21 cellular contexts compared by ENCODE assay signal in the genomic region with DNA sequence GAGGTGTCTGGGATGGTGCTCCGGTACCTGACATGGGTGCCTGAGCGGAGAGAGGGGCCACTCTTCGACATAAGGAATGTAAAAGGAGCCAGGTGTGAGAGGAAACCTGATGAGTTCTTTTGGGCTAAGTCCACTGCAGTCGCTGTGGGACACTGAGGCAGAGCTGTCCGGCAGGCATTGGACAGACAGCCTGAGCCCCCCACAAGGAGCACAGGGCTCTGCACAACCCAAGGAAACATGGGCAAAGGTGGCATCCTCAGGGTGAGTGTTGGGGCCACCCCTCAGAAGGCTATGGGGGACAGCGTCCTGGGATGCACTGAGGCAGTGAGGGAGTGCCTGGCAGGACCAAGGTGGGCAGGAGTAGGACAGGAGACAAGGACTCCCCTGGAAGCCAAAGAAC. TPM values are rescaled to one million over a fixed set of nuclear protein-coding genes. Genes with fewer than 3 reads are reported as not detected.
DNase-seq lines count a peak whose midpoint lies in the region; ATAC-seq and TF ChIP-seq lines count a peak whose summit lies in the region.
"Had no signal": no experiment of that assay in that cellular context is flagged by ENCODE, and none has a peak within 500 bp of the region (broad histone marks: within the 10 kb centered on the region; RNA-seq: fewer than 3 reads in every experiment).

No MANE protein-coding gene starts in this region.

- no peak overlapping the region for H4K91ac ChIP-seq in H9 (ENCODE audit: insufficient read length, low read depth, low read length)

- H3K27me3 Mint-ChIP-seq in H9 (ENCODE audit: low read depth) (peaks cover under 1% of the 10 kb centered on the region; the same call in 1 of the 2 replicates), nephron (ENCODE audit: low read depth) (no peaks in the 10 kb centered on the region)
- peaks cover 68% of the 10 kb centered on the region for H3K27me3 Mint-ChIP-seq in stimulated activated memory B cell treated with anti-CD40 and anti-IgM and Interleukin-4, amounts not matched to agents 10 μg/mL and 1 μg/mL and 100 μg/mL, for 72 hours

- no peak overlapping the region for H3T11ph ChIP-seq in H9 (ENCODE audit: low read length)

- no CpG with 5 or more reads among the region's 6 CpGs for WGBS in H9 (ENCODE audit: extremely low coverage, insufficient read length, low lambda C conversion rate)

- no peak overlapping the region for H2BK15ac ChIP-seq in H9 (ENCODE audit: low read depth, low read length)

- no peak overlapping the region for H3K9ac ChIP-seq in H9 (ENCODE audit: extremely low read depth, insufficient read length, low read length)
- H3K9ac ChIP-seq: BLaER1, GM23248 had no signal

- H3K9me3 Mint-ChIP-seq in H9 (no peaks in the 10 kb centered on the region), nephron (no peaks in the 10 kb centered on the region)
- no peaks in the 10 kb centered on the region for H3K9me3 Mint-ChIP-seq in stimulated activated memory B cell treated with anti-CD40 and anti-IgM and Interleukin-4, amounts not matched to agents 10 μg/mL and 1 μg/mL and 100 μg/mL, for 72 hours
- H3K9me3 Mint-ChIP-seq: CD8-positive, alpha-beta T cell had no signal

- no peak overlapping the region for H3K23ac ChIP-seq in H9 (ENCODE audit: insufficient read length, low read depth, low read length)

- H3K4me1 Mint-ChIP-seq in H9 (peaks cover 31 to 45% of the 10 kb centered on the region in 2 experiments), nephron (peaks cover 79% of the 10 kb centered on the region)
- H3K4me1 Mint-ChIP-seq in stimulated activated memory B cell treated with anti-CD40 and anti-IgM and Interleukin-4, amounts not matched to agents 10 μg/mL and 1 μg/mL and 100 μg/mL, for 72 hours, result no peaks in the 10 kb centered on the region

- H3K27ac Mint-ChIP-seq in H9, result no peak overlapping the region; a peak in 1 of 7 replicates
- peak overlapping the region; percentile 53 to 81 (median 73) for H3K27ac Mint-ChIP-seq in nephron
- no peak overlapping the region for H3K27ac Mint-ChIP-seq in stimulated activated memory B cell treated with anti-CD40 and anti-IgM and Interleukin-4, amounts not matched to agents 10 μg/mL and 1 μg/mL and 100 μg/mL, for 72 hours
- H3K27ac Mint-ChIP-seq: CD8-positive, alpha-beta T cell had no signal

- no peaks in the 10 kb centered on the region for H4K20me1 ChIP-seq in H9 (ENCODE audit: control insufficient read depth, insufficient read depth, insufficient read length)

- H3K27ac ChIP-seq in H9 (ENCODE audit: insufficient read length, low read depth, low read length), result no peak overlapping the region
- H3K27ac ChIP-seq in coronary artery, result no peak overlapping the region
- H3K27ac ChIP-seq: A549, BLaER1, GM23248, Peyer's patch had no signal

- H3K4me3 ChIP-seq in coronary artery (no peak overlapping the region), H7 (ENCODE audit: insufficient read depth, low read depth, low read length) (no peak overlapping the region)
- H3K4me3 ChIP-seq: A549, BLaER1, GM12878, GM23248, K562, Peyer's patch had no signal

- no peak overlapping the region for H3K14ac ChIP-seq in H9 (ENCODE audit: insufficient read depth, low read length)

- H4K8ac ChIP-seq in H9 (replicated peaks; ENCODE audit: insufficient read length, low read depth, low read length), result no peak overlapping the region

- H2AFZ ChIP-seq in H9 (ENCODE audit: low read length), result no peak overlapping the region
- H2AFZ ChIP-seq: GM23248 had no signal

- no peak overlapping the region for H3K4me2 ChIP-seq in H9 (ENCODE audit: insufficient read depth, insufficient read length, low read length)
- H3K4me2 ChIP-seq: A549, BLaER1 had no signal

- no peak overlapping the region for H4K5ac ChIP-seq in H9 (ENCODE audit: insufficient read length, low read depth, low read length)

- H3K56ac ChIP-seq in H9 (ENCODE audit: insufficient read length, low read depth, low read length), result no peak overlapping the region

- no peak overlapping the region for H2AK5ac ChIP-seq in H9 (ENCODE audit: insufficient read length, low read length)

- no peaks in the 10 kb centered on the region for H3K36me3 ChIP-seq in H7 (replicated peaks; ENCODE audit: control insufficient read depth, insufficient read depth, low read length)
- H3K36me3 ChIP-seq: BLaER1 had no signal

- H3K36me3 Mint-ChIP-seq in H9 (ENCODE audit: insufficient read depth in 1 of 3, low read depth in 3 of 3) (no peaks in the 10 kb centered on the region; a peak in 1 of 7 replicates), nephron (ENCODE audit: low read depth) (peaks cover 12% of the 10 kb centered on the region)
- H3K36me3 Mint-ChIP-seq in stimulated activated memory B cell treated with anti-CD40 and anti-IgM and Interleukin-4, amounts not matched to agents 10 μg/mL and 1 μg/mL and 100 μg/mL, for 72 hours, result no peaks in the 10 kb centered on the region
- H3K36me3 Mint-ChIP-seq: CD8-positive, alpha-beta T cell had no signal

- no peak overlapping the region for H2BK120ac ChIP-seq in H9 (ENCODE audit: low read depth, low read length, poor library complexity, severe bottlenecking)

- H2BK20ac ChIP-seq in H9 (ENCODE audit: low read depth, low read length, poor library complexity, severe bottlenecking), result no peak overlapping the region

- no peaks in the 10 kb centered on the region for H3K9me3 ChIP-seq in H9 (ENCODE audit: control insufficient read depth, low read depth, low read length)
- H3K9me3 ChIP-seq: A549, BLaER1, Peyer's patch had no signal

- no peaks in the 10 kb centered on the region for H3K79me1 ChIP-seq in H9 (ENCODE audit: insufficient read depth, low read depth, low read length, poor library complexity, severe bottlenecking)

- no peak for TF ChIP-seq CTCF in H9 (conservative IDR thresholded peaks at IDR 0.05)
- no peak for TF ChIP-seq CTCF in coronary artery (IDR thresholded peaks at IDR 0.05)
- no peak for TF ChIP-seq CTCF in nephron (IDR thresholded peaks at IDR 0.05; ENCODE audit: unreplicated experiment in 3 of 3)

- H3K79me2 ChIP-seq in H9 (ENCODE audit: insufficient read depth, low read length), result no peaks in the 10 kb centered on the region

- no peak overlapping the region for H2BK12ac ChIP-seq in H9 (ENCODE audit: insufficient read length, low read depth, low read length)

- H3K23me2 ChIP-seq in H9 (ENCODE audit: insufficient read length, low read depth, low read length, poor library complexity, severe bottlenecking), result no peaks in the 10 kb centered on the region

- no peaks in the 10 kb centered on the region for H3K27me3 ChIP-seq in H9 (ENCODE audit: insufficient read depth, low read length)
- H3K27me3 ChIP-seq in H7 (ENCODE audit: control insufficient read depth, insufficient read depth, low read length), result no peaks in the 10 kb centered on the region
- H3K27me3 ChIP-seq: Peyer's patch had no signal

- no peak overlapping the region for H3K18ac ChIP-seq in H9 (ENCODE audit: insufficient read length, low read depth, low read length)

- H3K4me1 ChIP-seq in H9 (ENCODE audit: insufficient read depth, low read length), result peaks cover 4% of the 10 kb centered on the region; the same call in 1 of the 2 replicates
- H3K4me1 ChIP-seq: A549 had no signal

- peak; percentile 6 for DNase-seq in H9
- peak; percentile 47 for DNase-seq in coronary artery (ENCODE audit: low spot score)
- DNase-seq in H7, result no peak
- DNase-seq in NCI-H226, result no peak
- DNase-seq: Calu3; CD8-positive, alpha-beta T cell; GM23248; NCI-H1105 treated with DMSO at 0.1 percent for 48 hours; NCI-H1694; NCI-H2081 treated with DMSO at 0.1 percent for 48 hours; NCI-H748 treated with DMSO at 0.1 percent for 48 hours; NK-92 treated with Interleukin-12 subunit alpha and Interleukin-12 subunit beta, amount 100 ng/mL, for 24 hours had no signal

- no peak overlapping the region for H3K4ac ChIP-seq in H9 (ENCODE audit: low read depth, low read length)

- H3K4me3 Mint-ChIP-seq in H9, result no peak overlapping the region
- H3K4me3 Mint-ChIP-seq in nephron, result no peak overlapping the region
- no peak overlapping the region for H3K4me3 Mint-ChIP-seq in stimulated activated memory B cell treated with anti-CD40 and anti-IgM and Interleukin-4, amounts not matched to agents 10 μg/mL and 1 μg/mL and 100 μg/mL, for 72 hours
- H3K4me3 Mint-ChIP-seq: CD8-positive, alpha-beta T cell had no signal

- peak; percentile 22 for ATAC-seq in stimulated activated memory B cell treated with anti-CD40 and anti-IgM and Interleukin-4, amounts not matched to agents 10 μg/mL and 1 μg/mL and 100 μg/mL, for 72 hours
- no peak for ATAC-seq in HG02870 (IDR thresholded peaks at IDR 0.05; ENCODE audit: unreplicated experiment)
- ATAC-seq: A549; CD8-positive, alpha-beta T cell; HCT116; K562 had no signal

- no peak overlapping the region for H2BK5ac ChIP-seq in H9 (ENCODE audit: insufficient read length, low read length)

RNA-seq across cellular contexts. Expression of a gene that starts 57.7 kb away (rescaled TPM):
- total RNA-seq in H9 (2021), result 4.5 and 5.4 TPM in 2 replicates
- total RNA-seq in H7 (2014; rRNA removed; shearing (Covaris generic)), result 4.5 and 5.6 TPM in 2 replicates
- total RNA-seq: CD8-positive, alpha-beta T cell; GM23248 had no signal

Comparison
In these comparisons a context has a peak if more than half of its experiments do, and no peak if none do; other contexts are left out.
1. DNase-seq: peak in H9 (single experiment) and coronary artery (single experiment); none in H7 (single experiment) and NCI-H226 (single experiment).
2. H3K27ac Mint-ChIP-seq: peak in nephron (3 of 3); none in H9 (0 of 3) and stimulated activated memory B cell treated with anti-CD40 and anti-IgM and Interleukin-4, amounts not matched to agents 10 μg/mL and 1 μg/mL and 100 μg/mL, for 72 hours (single experiment).